In genomic region chr1:95793893-95794292, GRCh38 we compare ENCODE assay signal across 13 cellular contexts.
DNase-seq lines count a peak whose midpoint lies in the region; ATAC-seq and TF ChIP-seq lines count a peak whose summit lies in the region.
"Had no signal": no experiment of that assay in that cellular context is flagged by ENCODE, and none has a peak within 500 bp of the region (broad histone marks: within the 10 kb centered on the region; RNA-seq: fewer than 3 reads in every experiment).

No MANE protein-coding gene starts in this region.

- peak; percentile 16 for ATAC-seq in foreskin keratinocyte
- ATAC-seq: activated T-helper 17 cell treated with anti-CD3 and anti-CD28 coated beads, Interleukin-2, amount 50 U/mL, for 72 hours had no signal

- POLR2A ChIA-PET in A673 (lab: Charles Lee; ENCODE audit: low non-redundant PET) = no interaction called here

- no peaks in the 10 kb centered on the region for H4K20me1 ChIP-seq in OCI-LY3 (ENCODE audit: insufficient read depth, low read length)
- H4K20me1 ChIP-seq: BLaER1 treated with 17β-estradiol and CSF1 and Interleukin-3, amounts not matched to agents 10 nM and 100 nM had no signal

- intact Hi-C loops in A673 (cut with micrococcal nuclease; ENCODE audit: unreplicated experiment) = no loop called here
- intact Hi-C loops in adrenal gland (cut with DNase I) = no loop called here
- intact Hi-C loops in esophagus squamous epithelium (cut with DNase I) = no loop called here

- H2AFZ ChIP-seq in OCI-LY3 (ENCODE audit: low read depth, low read length) = no peak overlapping the region

- H3K9me3 ChIP-seq in A673 (ENCODE audit: low read depth, low read length, poor library complexity, severe bottlenecking) (no peaks in the 10 kb centered on the region), OCI-LY3 (ENCODE audit: insufficient read depth, low read length) (no peaks in the 10 kb centered on the region), adrenal gland (replicated peaks in 1 of 3) (no peaks in the 10 kb centered on the region), esophagus squamous epithelium (no peaks in the 10 kb centered on the region)
- H3K9me3 ChIP-seq: BLaER1 treated with 17β-estradiol and CSF1 and Interleukin-3, amounts not matched to agents 10 nM and 100 nM had no signal

- H3K79me2 ChIP-seq in OCI-LY3 (ENCODE audit: low read length) = no peaks in the 10 kb centered on the region

- no TSS peak for BruUV-seq in A673 (replicated peaks; lab: Mats Ljungman, UMichigan)

- TF ChIP-seq POLR2A in adrenal gland (IDR thresholded peaks at IDR 0.05) = no peak
- no peak for TF ChIP-seq POLR2A in esophagus squamous epithelium (IDR thresholded peaks at IDR 0.05)

- DNase-seq in A673 (ENCODE audit: low spot score) (peak; percentile 10), G401 (ENCODE audit: low spot score) (peak; percentile 11), foreskin keratinocyte (peak in 1 of 2 donors; percentile 3), KBM-7 (no peak), adrenal gland (no peak), esophagus squamous epithelium (lab: John Stamatoyannopoulos, UW) (no peak), anterior cingulate cortex (lab: John Stamatoyannopoulos, UW) (no peak)
- DNase-seq: activated CD4-positive, alpha-beta T cell treated with anti-CD3 and anti-CD28 coated beads for 48 hours; caudate nucleus; NCI-H2081 treated with DMSO at 0.1 percent for 48 hours had no signal

- 53 to 60% (median 55%) methylated on average over 5 of the region's 5 CpGs for WGBS in adrenal gland, 4 donors
- 50 to 62% methylated on average over 5 of the region's 5 CpGs for whole genome bisulfite sequencing in esophagus squamous epithelium, 2 donors

- no peak overlapping the region for H3K4me2 ChIP-seq in OCI-LY3 (ENCODE audit: low read length)
- H3K4me2 ChIP-seq: BLaER1 treated with 17β-estradiol and CSF1 and Interleukin-3, amounts not matched to agents 10 nM and 100 nM had no signal

- H3K27me3 ChIP-seq in A673 (replicated peaks; ENCODE audit: insufficient read depth, low read depth, low read length, poor library complexity) (peaks cover 13% of the 10 kb centered on the region), OCI-LY3 (ENCODE audit: low read depth, low read length) (no peaks in the 10 kb centered on the region), foreskin keratinocyte (peaks cover 3% of the 10 kb centered on the region), adrenal gland (no peaks in the 10 kb centered on the region), esophagus squamous epithelium (no peaks in the 10 kb centered on the region)
- H3K27me3 ChIP-seq: BLaER1 treated with 17β-estradiol and CSF1 and Interleukin-3, amounts not matched to agents 10 nM and 100 nM had no signal

- in situ Hi-C loops in G401 (cut with HindIII; ENCODE audit: low sequenced_read_pairs) = no loop called here
- in situ Hi-C loops in KBM-7 (cut with MboI; ENCODE audit: low pct_unique_long_range_greater_than_20kb, low sequenced_read_pairs) = no loop called here

- H3K4me1 ChIP-seq in A673 (ENCODE audit: insufficient read depth, low read length, poor library complexity, severe bottlenecking) (no peaks in the 10 kb centered on the region), OCI-LY3 (ENCODE audit: low read length) (no peaks in the 10 kb centered on the region), foreskin keratinocyte (no peaks in the 10 kb centered on the region), adrenal gland (replicated peaks in 1 of 2) (no peaks in the 10 kb centered on the region), esophagus squamous epithelium (no peaks in the 10 kb centered on the region)
- H3K4me1 ChIP-seq: BLaER1 treated with 17β-estradiol and CSF1 and Interleukin-3, amounts not matched to agents 10 nM and 100 nM had no signal

- CTCF ChIA-PET in A673 (lab: Charles Lee) = no interaction called here

- H3K27ac ChIP-seq in A673 (ENCODE audit: low read depth, low read length, poor library complexity, severe bottlenecking) (no peak overlapping the region), OCI-LY3 (ENCODE audit: low read length) (no peak overlapping the region), foreskin keratinocyte (no peak overlapping the region), adrenal gland (no peak overlapping the region), esophagus squamous epithelium (no peak overlapping the region)
- H3K27ac ChIP-seq: BLaER1 treated with 17β-estradiol and CSF1 and Interleukin-3, amounts not matched to agents 10 nM and 100 nM had no signal

- no peak overlapping the region for H3K4me3 ChIP-seq in A673 (ENCODE audit: low read depth, low read length, poor library complexity, severe bottlenecking)
- H3K4me3 ChIP-seq in OCI-LY3 (ENCODE audit: low read length) = no peak overlapping the region
- H3K4me3 ChIP-seq in adrenal gland = no peak overlapping the region
- no peak overlapping the region for H3K4me3 ChIP-seq in esophagus squamous epithelium
- H3K4me3 ChIP-seq: BLaER1 treated with 17β-estradiol and CSF1 and Interleukin-3, amounts not matched to agents 10 nM and 100 nM had no signal

- no peaks in the 10 kb centered on the region for H3K36me3 ChIP-seq in A673 (ENCODE audit: insufficient read depth, low read length, poor library complexity, severe bottlenecking)
- no peaks in the 10 kb centered on the region for H3K36me3 ChIP-seq in OCI-LY3 (replicated peaks; ENCODE audit: low read depth, low read length)
- H3K36me3 ChIP-seq in adrenal gland (replicated peaks in 1 of 2) = no peaks in the 10 kb centered on the region
- no peaks in the 10 kb centered on the region for H3K36me3 ChIP-seq in esophagus squamous epithelium
- H3K36me3 ChIP-seq: BLaER1 treated with 17β-estradiol and CSF1 and Interleukin-3, amounts not matched to agents 10 nM and 100 nM had no signal

- no peak overlapping the region for H3K9ac ChIP-seq in OCI-LY3 (ENCODE audit: low read length)
- H3K9ac ChIP-seq: BLaER1 treated with 17β-estradiol and CSF1 and Interleukin-3, amounts not matched to agents 10 nM and 100 nM had no signal

- TF ChIP-seq CTCF in A673 (conservative IDR thresholded peaks at IDR 0.05; ENCODE audit: low read depth, low read length) (0 out of 2 replicates have a peak, but pooled peaks have one; percentile 24), OCI-LY3 (IDR thresholded peaks at IDR 0.05; ENCODE audit: low read depth, low read length) (peak; percentile 23; the same call in 1 of the 2 replicates), foreskin keratinocyte (conservative IDR thresholded peaks at IDR 0.05) (peak; percentile 38), adrenal gland (IDR thresholded peaks at IDR 0.05) (no peak), esophagus squamous epithelium (IDR thresholded peaks at IDR 0.05) (peak in 1 of 6 experiments; percentile 28)

Comparison
In these comparisons a context has a peak if more than half of its experiments do, and no peak if none do; other contexts are left out.
1. DNase-seq: peak in A673 (single experiment) and G401 (single experiment); none in KBM-7 (single experiment), adrenal gland (0 of 7), esophagus squamous epithelium (single experiment) and anterior cingulate cortex (0 of 58).
2. CTCF ChIP-seq: peak in A673 (single experiment), OCI-LY3 (single experiment) and foreskin keratinocyte (single experiment); none in adrenal gland (0 of 6).